In the genomic region with DNA sequence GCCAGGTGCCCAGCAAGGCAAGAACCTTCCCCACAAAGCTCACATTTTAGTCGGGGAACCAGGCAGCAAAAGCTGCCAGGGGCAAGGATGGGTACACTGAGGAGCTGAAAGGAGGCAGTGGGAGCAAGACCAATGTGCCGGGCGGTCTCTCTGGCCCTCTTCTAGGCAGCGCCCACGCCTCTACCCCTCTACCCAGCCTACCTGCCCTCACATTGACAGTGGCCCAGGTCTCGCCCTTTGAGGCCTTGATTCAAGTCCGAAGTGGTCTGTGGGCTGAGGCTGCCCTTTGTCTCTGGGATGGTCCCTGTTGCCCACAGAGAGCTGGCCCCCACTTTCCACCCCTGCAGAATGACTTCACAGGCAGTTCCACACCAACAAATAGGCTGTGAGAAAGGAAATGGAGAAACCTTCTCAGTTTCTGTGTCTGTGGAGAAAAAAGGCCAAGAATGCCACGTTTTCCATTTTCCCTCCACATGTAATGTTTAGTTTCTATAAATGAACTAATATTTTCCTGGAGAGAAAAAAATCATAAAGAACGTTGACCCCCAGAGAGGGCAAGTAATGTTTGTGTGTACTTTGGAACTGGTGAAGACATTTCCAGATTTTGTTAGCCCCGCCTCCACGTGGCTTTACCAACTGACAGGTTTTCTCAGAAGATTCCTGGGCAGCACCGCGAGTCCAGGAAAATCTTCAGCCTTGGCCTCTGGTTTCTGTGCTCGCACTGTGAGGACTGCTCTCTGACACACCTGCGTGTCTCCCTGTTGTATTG, we compare ENCODE assay signal across 15 cellular contexts. TPM values are rescaled to one million over a fixed set of nuclear protein-coding genes. Genes with fewer than 3 reads are reported as not detected.
A peak's percentile ranks its signal among the peaks of the same experiment; 100 is the strongest.
DNase-seq lines count a peak whose midpoint lies in the region; ATAC-seq, FAIRE-seq and TF ChIP-seq lines count a peak whose summit lies in the region.
"Had no signal": no experiment of that assay in that cellular context is flagged by ENCODE, and none has a peak within 500 bp of the region (broad histone marks: within the 10 kb centered on the region; RNA-seq: fewer than 3 reads in every experiment).

No MANE protein-coding gene starts in this region.

- H3K56ac ChIP-seq in mesendoderm (ENCODE audit: low read length) = no peak overlapping the region

- H3K27ac ChIP-seq in GM12878 (ENCODE audit: control insufficient read depth, insufficient read depth) = 0 out of 2 replicates have a peak overlapping the region, but pooled peaks have one; percentile 10
- no peak overlapping the region for H3K27ac ChIP-seq in liver (ENCODE audit: low read depth in 1 of 2, low read length in 2 of 2)
- peak overlapping the region in 2 of 5 donors; percentile 30 to 70 for H3K27ac ChIP-seq in stomach
- peak overlapping the region in 1 of 3 donors; percentile 53 for H3K27ac ChIP-seq in thyroid gland
- H3K27ac ChIP-seq in mesendoderm (ENCODE audit: low read depth, low read length) = no peak overlapping the region
- H3K27ac ChIP-seq: 22Rv1 had no signal

- no peaks in the 10 kb centered on the region for H3K36me3 Mint-ChIP-seq in activated CD4-positive, alpha-beta memory T cell treated with anti-CD3 and anti-CD28 coated beads, Interleukin-2, amount 10 ng/mL, durations not matched to agents 7 days and 5 days (ENCODE audit: low read depth)

- no peak overlapping the region for H2AFZ ChIP-seq in GM12878 (ENCODE audit: control insufficient read depth, low read depth, low read length)

- H3K36me3 ChIP-seq in GM12878 (ENCODE audit: control insufficient read depth in 2 of 2, insufficient read depth in 2 of 2, low read length in 1 of 2) = no peaks in the 10 kb centered on the region
- no peaks in the 10 kb centered on the region for H3K36me3 ChIP-seq in liver (ENCODE audit: control insufficient read depth in 4 of 4, insufficient read depth in 3 of 4, low read depth in 1 of 4, low read length in 3 of 4)
- H3K36me3 ChIP-seq in stomach = peaks cover 0 to 23% (median 5%) of the 10 kb centered on the region in 4 donors
- H3K36me3 ChIP-seq in thyroid gland = no peaks in the 10 kb centered on the region
- no peaks in the 10 kb centered on the region for H3K36me3 ChIP-seq in mesendoderm (ENCODE audit: control insufficient read depth, insufficient read depth, low read length)
- H3K36me3 ChIP-seq: prostate gland had no signal

- TF ChIP-seq RAD21 in GM12878 (IDR thresholded peaks at IDR 0.05; ENCODE audit: insufficient read depth, low read depth, low read length) = no peak
- TF ChIP-seq RAD21 in liver (IDR thresholded peaks at IDR 0.05) = no peak

- no peak overlapping the region for H3K4me3 Mint-ChIP-seq in activated CD4-positive, alpha-beta memory T cell treated with anti-CD3 and anti-CD28 coated beads, Interleukin-2, amount 10 ng/mL, durations not matched to agents 7 days and 5 days
- H3K4me3 Mint-ChIP-seq: CD8-positive, alpha-beta memory T cell had no signal

- SMC1A ChIA-PET in GM12878 (lab: Charles Lee; ENCODE audit: uncharacterized antibody, unreplicated experiment) = interaction anchor here (1.0 to 28.2 kb wide), 8 partner anchors 17 to 180 kb away, joined by 3 to 812 read pairs (median 6); no protein-coding TSS in a partner anchor

- H4K8ac ChIP-seq in mesendoderm (ENCODE audit: low read depth, low read length) = no peak overlapping the region

- H3K9ac ChIP-seq in GM12878 (ENCODE audit: control insufficient read depth, insufficient read depth, low read length) = no peak overlapping the region
- no peak overlapping the region for H3K9ac ChIP-seq in liver (ENCODE audit: low read depth in 1 of 2, low read length in 2 of 2)
- no peak overlapping the region for H3K9ac ChIP-seq in mesendoderm (ENCODE audit: low read length)

- no peaks in the 10 kb centered on the region for H3K4me1 Mint-ChIP-seq in activated CD4-positive, alpha-beta memory T cell treated with anti-CD3 and anti-CD28 coated beads, Interleukin-2, amount 10 ng/mL, durations not matched to agents 7 days and 5 days
- H3K4me1 Mint-ChIP-seq: CD8-positive, alpha-beta memory T cell had no signal

- peaks cover 27% of the 10 kb centered on the region for H3K4me1 ChIP-seq in GM12878 (ENCODE audit: control insufficient read depth, insufficient read depth, low read length)
- peaks cover 0 to 17% (median 12%) of the 10 kb centered on the region in 4 donors for H3K4me1 ChIP-seq in liver (ENCODE audit: control insufficient read depth in 4 of 4, insufficient read depth in 4 of 4, low read length in 3 of 4)
- peaks cover 12 to 28% (median 20%) of the 10 kb centered on the region in 4 donors for H3K4me1 ChIP-seq in stomach
- H3K4me1 ChIP-seq in thyroid gland = peaks cover 4 to 29% of the 10 kb centered on the region in 2 donors
- peaks cover 3% of the 10 kb centered on the region for H3K4me1 ChIP-seq in mesendoderm (ENCODE audit: control insufficient read depth, low read depth, low read length)

- H3K4me2 ChIP-seq in GM12878 (ENCODE audit: control insufficient read depth, insufficient read depth) = no peak overlapping the region
- H3K4me2 ChIP-seq in mesendoderm (ENCODE audit: low read length) = no peak overlapping the region

- ATAC-seq in GM12878 = peak; percentile 23
- ATAC-seq: PC-3 had no signal

- H3K23ac ChIP-seq in mesendoderm (ENCODE audit: low read length) = no peak overlapping the region

- H3K9me3 Mint-ChIP-seq in activated CD4-positive, alpha-beta memory T cell treated with anti-CD3 and anti-CD28 coated beads, Interleukin-2, amount 10 ng/mL, durations not matched to agents 7 days and 5 days = no peaks in the 10 kb centered on the region
- H3K9me3 Mint-ChIP-seq: CD8-positive, alpha-beta memory T cell had no signal

- H2AK5ac ChIP-seq in mesendoderm (ENCODE audit: low read length) = no peak overlapping the region

- CTCF ChIA-PET in GM12878 (lab: Yijun Ruan, JAX) = interaction anchor here (0.6 to 11.2 kb wide), 9 partner anchors 9 to 214 kb away, joined by 3 to 174 read pairs (median 3); no protein-coding TSS in a partner anchor
- CTCF ChIA-PET in activated CD4-positive, alpha-beta memory T cell treated with anti-CD3 and anti-CD28 coated beads, Interleukin-2, amount 10 ng/mL, durations not matched to agents 7 days and 5 days (lab: Charles Lee) = no interaction called here

- POLR2A ChIA-PET in GM12878 (lab: Charles Lee) = interaction anchor here (0.6 to 11.1 kb wide), 5 partner anchors 8 to 320 kb away, joined by 5 to 270 read pairs (median 7); no protein-coding TSS in a partner anchor
- POLR2A ChIA-PET in activated CD4-positive, alpha-beta memory T cell treated with anti-CD3 and anti-CD28 coated beads, Interleukin-2, amount 10 ng/mL, durations not matched to agents 7 days and 5 days (lab: Charles Lee) = interaction anchor here (0.8 kb wide), 1 partner anchor 242 kb away, joined by 3 read pairs; no protein-coding TSS in a partner anchor

- no peak for TF ChIP-seq EP300 in GM12878 (IDR thresholded peaks at IDR 0.05; ENCODE audit: borderline replicate concordance in 1 of 2, control insufficient read depth in 1 of 2, low read depth in 2 of 2, low read length in 2 of 2)
- TF ChIP-seq EP300 in stomach (IDR thresholded peaks at IDR 0.05) = no peak

- in situ Hi-C loops in GM12878 (cut with MboI) = no loop called here

- 85% methylated on average over 15 of the region's 15 CpGs for WGBS in GM12878 (ENCODE audit: insufficient coverage, insufficient replicate concordance, low lambda C conversion rate, missing lambda C conversion rate)
- 75% methylated on average over 15 of the region's 15 CpGs for WGBS in liver
- 60 to 74% (median 65%) methylated on average over 15 of the region's 15 CpGs for WGBS in stomach, 5 donors
- 92% methylated on average over 9 to 15 of the region's 15 CpGs for WGBS in thyroid gland, 2 donors
- WGBS in mesendoderm (ENCODE audit: extremely low coverage, insufficient coverage, low lambda C conversion rate) = no CpG with 5 or more reads among the region's 15 CpGs

- H3K27me3 Mint-ChIP-seq in activated CD4-positive, alpha-beta memory T cell treated with anti-CD3 and anti-CD28 coated beads, Interleukin-2, amount 10 ng/mL, durations not matched to agents 7 days and 5 days = no peaks in the 10 kb centered on the region
- H3K27me3 Mint-ChIP-seq: CD8-positive, alpha-beta memory T cell had no signal

- H2BK15ac ChIP-seq in mesendoderm (replicated peaks; ENCODE audit: low read depth) = no peak overlapping the region

- RAD21 ChIA-PET in GM12878 (lab: Charles Lee; ENCODE audit: unreplicated experiment) = interaction anchor here (0.8 to 17.4 kb wide), 8 partner anchors 11 to 239 kb away, joined by 3 to 515 read pairs (median 6); no protein-coding TSS in a partner anchor

- H3K27me3 ChIP-seq in GM12878 (replicated peaks in 1 of 2; ENCODE audit: control insufficient read depth in 2 of 2, insufficient read depth in 2 of 2, low read length in 1 of 2) (no peaks in the 10 kb centered on the region), liver (ENCODE audit: control insufficient read depth in 4 of 4, insufficient read depth in 4 of 4, low read length in 3 of 4) (no peaks in the 10 kb centered on the region), stomach (no peaks in the 10 kb centered on the region), thyroid gland (no peaks in the 10 kb centered on the region), mesendoderm (ENCODE audit: insufficient read depth, low read length, poor library complexity) (no peaks in the 10 kb centered on the region)

- no peak for TF ChIP-seq CTCF in GM12878 (IDR thresholded peaks at IDR 0.05 in 2 of 3, conservative IDR thresholded peaks at IDR 0.05 in 1 of 3; ENCODE audit: control insufficient read depth in 2 of 3, extremely low read depth in 1 of 3, insufficient read depth in 1 of 3, low read depth in 3 of 3, low read length in 3 of 3)
- TF ChIP-seq CTCF in liver (IDR thresholded peaks at IDR 0.05; ENCODE audit: low read depth, low read length, missing input control) = no peak
- TF ChIP-seq CTCF in stomach (IDR thresholded peaks at IDR 0.05) = no peak
- no peak for TF ChIP-seq CTCF in thyroid gland (IDR thresholded peaks at IDR 0.05)

- TF ChIP-seq POLR2A in GM12878 (IDR thresholded peaks at IDR 0.05; ENCODE audit: low read depth, low read length) (no peak), stomach (IDR thresholded peaks at IDR 0.05) (no peak), thyroid gland (IDR thresholded peaks at IDR 0.05) (no peak)

- H3K4ac ChIP-seq in mesendoderm (ENCODE audit: low read depth, low read length) = no peak overlapping the region

- no peak overlapping the region for H2BK120ac ChIP-seq in mesendoderm (ENCODE audit: low read depth, low read length)

- no peak overlapping the region for H4K5ac ChIP-seq in mesendoderm (ENCODE audit: low read length)

- FAIRE-seq in GM12878 (lab: Jason Lieb, UNC) = no peak
- FAIRE-seq: GM12892 had no signal

- no peak overlapping the region for H2BK5ac ChIP-seq in mesendoderm (ENCODE audit: low read length)

- H3K79me1 ChIP-seq in mesendoderm (ENCODE audit: low read length) = no peaks in the 10 kb centered on the region

- H3K9me3 ChIP-seq in GM12878 (replicated peaks; ENCODE audit: control insufficient read depth, insufficient read depth, low read length) (no peaks in the 10 kb centered on the region), liver (ENCODE audit: control insufficient read depth in 4 of 4, low read length in 3 of 4) (no peaks in the 10 kb centered on the region), stomach (no peaks in the 10 kb centered on the region), thyroid gland (no peaks in the 10 kb centered on the region)
- H3K9me3 ChIP-seq: prostate gland had no signal

- H4K20me1 ChIP-seq in GM12878 (ENCODE audit: control insufficient read depth, insufficient read depth) = no peaks in the 10 kb centered on the region

- peak; percentile 24 for DNase-seq in activated CD4-positive, CD25-positive, alpha-beta regulatory T cell treated with anti-CD3 and anti-CD28 coated beads, Interleukin-2, amount 50 U/mL, for 72 hours
- DNase-seq in activated CD4-positive, CD25-positive, alpha-beta regulatory T cell (lab: John Stamatoyannopoulos, UW) = no peak
- no peak for DNase-seq in GM12878 (ENCODE audit: low read depth, low spot score)
- peak; percentile 25 for DNase-seq in stomach
- no peak for DNase-seq in thyroid gland
- no peak for DNase-seq in mesendoderm
- no peak for DNase-seq in activated CD4-positive, alpha-beta memory T cell treated with anti-CD3 and anti-CD28 coated beads, Interleukin-2, amount 10 ng/mL, durations not matched to agents 7 days and 5 days
- DNase-seq: CD8-positive, alpha-beta memory T cell; dermis blood vessel endothelial cell; NCI-H510A treated with DMSO at 0.1 percent for 48 hours; PC-3 had no signal

- H3K4me3 ChIP-seq in GM12878 (no peak overlapping the region), liver (ENCODE audit: low read depth in 1 of 3, low read length in 3 of 3) (no peak overlapping the region), stomach (no peak overlapping the region), thyroid gland (replicated peaks in 1 of 3) (no peak overlapping the region), mesendoderm (ENCODE audit: low read length) (no peak overlapping the region)
- H3K4me3 ChIP-seq: prostate gland had no signal

- H3K18ac ChIP-seq in mesendoderm (ENCODE audit: low read length) = no peak overlapping the region

- BruUV-seq in GM12878 (replicated peaks; lab: Mats Ljungman, UMichigan) = no TSS peak

- intact Hi-C loops in GM12878 (cut with micrococcal nuclease; ENCODE audit: unreplicated experiment) = no loop called here
- intact Hi-C loops in stomach (cut with DNase I; ENCODE audit: low total_unique reads) = no loop called here
- intact Hi-C loops in thyroid gland (cut with DNase I) = loop anchor here (5.0 kb wide), 1 partner anchor 58 kb away; a partner anchor contains a TSS

- H3K79me2 ChIP-seq in GM12878 (ENCODE audit: control insufficient read depth, insufficient read depth, low read length) (no peaks in the 10 kb centered on the region), mesendoderm (ENCODE audit: control insufficient read depth, insufficient read depth, low read length) (no peaks in the 10 kb centered on the region)

- H3K27ac Mint-ChIP-seq in activated CD4-positive, alpha-beta memory T cell treated with anti-CD3 and anti-CD28 coated beads, Interleukin-2, amount 10 ng/mL, durations not matched to agents 7 days and 5 days = no peak overlapping the region
- H3K27ac Mint-ChIP-seq: CD8-positive, alpha-beta memory T cell had no signal

RNA-seq across cellular contexts. Expression of a gene that starts 57.4 kb away (rescaled TPM):
- total RNA-seq in GM12878 (2013; cell fraction: nucleolus; rRNA removed) = 16.3 and 18.6 TPM in 2 replicates
- total RNA-seq in GM12878 (2014; rRNA removed) = 0.71 and 1.1 TPM in 2 replicates
- total RNA-seq in GM12878 (2014; rRNA removed; fragmentation: Illumina TruSeq; extraction: Trizol) = 0.49 and 0.55 TPM in 2 replicates
- 1.6 TPM in 2 replicates for total RNA-seq in GM12878 (2021)
- not detected for polyA plus RNA-seq in GM12878 (2011; ENCODE audit: low read depth)
- polyA plus RNA-seq in GM12878 (2011; rRNA removed) = not detected in 2 replicates
- polyA plus RNA-seq in GM12878 (2011; cell fraction: cytosol; rRNA removed) = 0.03 TPM in 1 of 2 replicates, not detected in the other
- polyA plus RNA-seq in GM12878 (2011; cell fraction: nucleus; rRNA removed) = 0.04 TPM in 1 of 2 replicates, not detected in the other
- 0.04 and 0.14 TPM in 2 replicates for polyA plus RNA-seq in GM12878 (2012)
- 1.2 and 2.6 TPM in 2 replicates for polyA plus RNA-seq in GM12878 (2014; fragmentation: Illumina TruSeq; extraction: Trizol)
- under 1 TPM; 0.13 to 0.38 TPM for polyA plus RNA-seq in GM12878 (2014; fragmentation: Nextera tagmentation; extraction: Ambion mirVana)
- polyA plus RNA-seq in GM12878 (2014; rRNA removed) = 0.75 and 0.87 TPM in 2 replicates
- polyA plus RNA-seq in GM12878 (2016; fragmentation: Nextera tagmentation; extraction: Ambion mirVana) = under 1 TPM; 0.76 to 0.82 TPM
- polyA minus RNA-seq in GM12878 (2011; rRNA and poly(A)+ RNA removed) = not detected in 2 replicates
- not detected in 2 replicates for polyA minus RNA-seq in GM12878 (2011; cell fraction: cytosol; rRNA and poly(A)+ RNA removed)
- not detected in 2 replicates for polyA minus RNA-seq in GM12878 (2011; cell fraction: nucleus; rRNA and poly(A)+ RNA removed)
- 1 to 10 TPM in 1 of 2 donors, under 1 TPM in 1; 0.93 to 2.7 TPM for total RNA-seq in liver
- 1 to 10 TPM; 1.1 to 3.2 TPM for polyA plus RNA-seq in liver
- total RNA-seq in stomach = 10 to 100 TPM in 4 of 5 donors, 1 to 10 TPM in 1; 7.8 to 26.3 (median 14.0) TPM
- 1 to 10 TPM; 5.7 to 6.1 (median 5.7) TPM for polyA plus RNA-seq in stomach
- total RNA-seq in thyroid gland = 10 to 100 TPM in 2 of 4 donors, 1 to 10 TPM in 2; 5.9 to 12.6 (median 8.7) TPM
- polyA plus RNA-seq in mesendoderm (2013, experiment 1 of 2) = 5.8 TPM
- polyA plus RNA-seq in mesendoderm (2013, experiment 2 of 2) = 6.1 TPM
- under 1 TPM in 1 of 2 experiments, not detected in 1; 0.08 TPM for total RNA-seq in activated CD4-positive, alpha-beta memory T cell treated with anti-CD3 and anti-CD28 coated beads, Interleukin-2, amount 10 ng/mL, durations not matched to agents 7 days and 5 days
- total RNA-seq: CD8-positive, alpha-beta memory T cell had no signal
- polyA plus RNA-seq: CD8-positive, alpha-beta memory T cell had no signal

Comparison
In these comparisons a context has a peak if more than half of its experiments do, and no peak if none do; other contexts are left out.
1. DNase-seq: peak in activated CD4-positive, CD25-positive, alpha-beta regulatory T cell treated with anti-CD3 and anti-CD28 coated beads, Interleukin-2, amount 50 U/mL, for 72 hours (single experiment) and stomach (single experiment); none in activated CD4-positive, CD25-positive, alpha-beta regulatory T cell (0 of 4), GM12878 (single experiment), thyroid gland (0 of 2), mesendoderm (single experiment) and activated CD4-positive, alpha-beta memory T cell treated with anti-CD3 and anti-CD28 coated beads, Interleukin-2, amount 10 ng/mL, durations not matched to agents 7 days and 5 days (single experiment).